ENCODE assay signal across 1 cellular context in the genomic region with DNA sequence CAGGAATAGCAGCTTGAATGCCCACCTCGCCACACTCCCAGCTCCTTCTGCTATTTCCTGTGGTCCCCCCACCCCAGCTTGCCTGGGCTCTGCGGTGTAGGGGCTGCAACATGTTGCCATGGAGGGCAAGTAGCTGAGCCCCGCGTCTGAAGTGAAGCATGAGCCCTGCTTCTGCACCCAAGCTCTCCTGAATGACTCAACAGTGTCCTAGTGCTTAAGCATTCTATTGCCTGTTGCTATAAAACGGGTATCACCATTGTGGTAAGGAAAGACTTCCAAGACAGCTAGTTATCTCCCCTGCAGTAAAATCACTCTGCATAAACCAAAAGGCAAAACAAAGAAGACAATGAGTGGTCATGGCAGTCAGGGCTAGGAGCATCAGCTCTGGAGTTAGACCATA.
TF ChIP-seq lines count a peak whose summit lies in the region.

No MANE protein-coding gene starts in this region.

TF ChIP-seq in HEK293, 187 proteins besides CTCF, POLR2A, EP300 and RAD21 (continued from another document):
- TF ChIP-seq YY1 (tag by site-specific recombination; IDR thresholded peaks at IDR 0.05): no peak
- TF ChIP-seq ZNF600 (tag by site-specific recombination; IDR thresholded peaks at IDR 0.05): 0 out of 2 replicates have a peak, but pooled peaks have one; percentile 48
